In the genomic region with DNA sequence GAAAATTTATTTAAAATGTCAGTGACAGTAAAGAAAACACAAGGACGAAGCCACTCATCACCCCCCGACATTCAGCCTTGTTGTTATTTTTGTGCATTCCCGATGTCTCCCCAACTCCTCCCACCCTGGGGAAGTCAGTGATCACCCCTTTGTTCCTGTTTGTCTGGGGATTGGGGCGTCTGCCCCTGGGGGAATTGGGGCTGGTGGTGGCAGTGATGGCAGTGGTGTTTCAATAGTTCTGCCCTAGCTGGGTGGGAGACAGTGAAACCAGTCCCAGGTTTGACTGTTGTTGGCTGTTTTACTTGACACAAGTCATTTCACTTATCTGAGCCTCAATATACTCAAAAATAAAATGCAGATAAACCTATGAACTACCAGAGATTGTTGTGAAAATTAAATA, we compare ENCODE assay signal across 12 cellular contexts. TPM values are rescaled to one million over a fixed set of nuclear protein-coding genes. Genes with fewer than 3 reads are reported as not detected.
DNase-seq lines count a peak whose midpoint lies in the region; ATAC-seq and TF ChIP-seq lines count a peak whose summit lies in the region.
"Had no signal": no experiment of that assay in that cellular context is flagged by ENCODE, and none has a peak within 500 bp of the region (broad histone marks: within the 10 kb centered on the region; RNA-seq: fewer than 3 reads in every experiment).

No MANE protein-coding gene starts in this region.

- intact Hi-C loops in activated CD4-positive, alpha-beta T cell treated with anti-CD3 and anti-CD28 coated beads for 36 hours (cut with DNase I, micrococcal nuclease) = no loop called here
- intact Hi-C loops in stomach (cut with DNase I; ENCODE audit: low total_unique reads) = no loop called here

- peaks cover 37% of the 10 kb centered on the region for H3K4me1 ChIP-seq in RWPE2 (ENCODE audit: insufficient read depth, poor library complexity, severe bottlenecking)
- peaks cover 2 to 31% of the 10 kb centered on the region in 2 donors for H3K4me1 ChIP-seq in esophagus (ENCODE audit: control insufficient read depth in 2 of 2, insufficient read depth in 2 of 2, low read length in 1 of 2)
- peaks cover 37 to 85% (median 53%) of the 10 kb centered on the region in 4 donors for H3K4me1 ChIP-seq in stomach

- CTCF ChIA-PET in activated CD4-positive, alpha-beta T cell treated with anti-CD3 and anti-CD28 coated beads for 36 hours (lab: Charles Lee) = no interaction called here

- WGBS in esophagus, 2 donors = 79 to 82% methylated on average over 4 of the region's 4 CpGs
- 74 to 91% (median 76%) methylated on average over 4 of the region's 4 CpGs for WGBS in stomach, 5 donors

- no peaks in the 10 kb centered on the region for H3K27me3 Mint-ChIP-seq in activated CD4-positive, alpha-beta T cell treated with anti-CD3 and anti-CD28 coated beads for 36 hours
- H3K27me3 Mint-ChIP-seq in type B pancreatic cell = no peaks in the 10 kb centered on the region

- H3K36me3 ChIP-seq in RWPE2 (ENCODE audit: low read depth) (peaks cover 5% of the 10 kb centered on the region; the same call in 1 of the 2 replicates), esophagus (ENCODE audit: control insufficient read depth in 2 of 2, insufficient read depth in 2 of 2, low read length in 1 of 2) (no peaks in the 10 kb centered on the region), stomach (peaks cover 6 to 17% (median 16%) of the 10 kb centered on the region in 4 donors)

- TF ChIP-seq CTCF in RWPE2 (IDR thresholded peaks at IDR 0.05; ENCODE audit: poor library complexity, severe bottlenecking) (no peak), stomach (IDR thresholded peaks at IDR 0.05) (no peak), type B pancreatic cell (conservative IDR thresholded peaks at IDR 0.05) (no peak)

- no peaks in the 10 kb centered on the region for H3K27me3 ChIP-seq in RWPE2 (ENCODE audit: insufficient read depth, poor library complexity, severe bottlenecking)
- H3K27me3 ChIP-seq in esophagus (ENCODE audit: control insufficient read depth in 1 of 2, insufficient read depth in 2 of 2, low read length in 2 of 2) = no peaks in the 10 kb centered on the region
- H3K27me3 ChIP-seq in stomach = no peaks in the 10 kb centered on the region
- H3K27me3 ChIP-seq: esophagus muscularis mucosa had no signal

- peaks cover 8% of the 10 kb centered on the region for H3K36me3 Mint-ChIP-seq in activated CD4-positive, alpha-beta T cell treated with anti-CD3 and anti-CD28 coated beads for 36 hours (ENCODE audit: low read depth)
- no peaks in the 10 kb centered on the region for H3K36me3 Mint-ChIP-seq in type B pancreatic cell

- H3K4me3 ChIP-seq in RWPE2 (ENCODE audit: severe bottlenecking) (no peak overlapping the region), esophagus (ENCODE audit: low read depth in 1 of 2, low read length in 2 of 2) (no peak overlapping the region), stomach (no peak overlapping the region)
- H3K4me3 ChIP-seq: esophagus muscularis mucosa had no signal

- no peak for ATAC-seq in activated CD4-positive, alpha-beta T cell treated with anti-CD3 and anti-CD28 coated beads for 36 hours
- no peak for ATAC-seq in RWPE2 (ENCODE audit: low read depth)

- H3K9me3 Mint-ChIP-seq in activated CD4-positive, alpha-beta T cell treated with anti-CD3 and anti-CD28 coated beads for 36 hours (ENCODE audit: low read depth) = no peaks in the 10 kb centered on the region
- no peaks in the 10 kb centered on the region for H3K9me3 Mint-ChIP-seq in type B pancreatic cell
- H3K9me3 Mint-ChIP-seq: nephron had no signal

- no peak for TF ChIP-seq EP300 in stomach (IDR thresholded peaks at IDR 0.05)

- POLR2A ChIA-PET in activated CD4-positive, alpha-beta T cell treated with anti-CD3 and anti-CD28 coated beads for 36 hours (lab: Charles Lee) = no interaction called here

- peak overlapping the region; percentile 94 for H3K27ac Mint-ChIP-seq in activated CD4-positive, alpha-beta T cell treated with anti-CD3 and anti-CD28 coated beads for 36 hours
- H3K27ac Mint-ChIP-seq in type B pancreatic cell = no peak overlapping the region
- H3K27ac Mint-ChIP-seq: nephron had no signal

- H3K9me3 ChIP-seq in RWPE2 (ENCODE audit: severe bottlenecking) = no peaks in the 10 kb centered on the region
- H3K9me3 ChIP-seq in esophagus (ENCODE audit: control insufficient read depth in 2 of 2, insufficient read depth in 1 of 2, low read depth in 1 of 2, low read length in 1 of 2) = no peaks in the 10 kb centered on the region
- H3K9me3 ChIP-seq in stomach = no peaks in the 10 kb centered on the region
- H3K9me3 ChIP-seq: esophagus muscularis mucosa had no signal

- no peak for TF ChIP-seq POLR2A in stomach (IDR thresholded peaks at IDR 0.05)

- DNase-seq in activated CD4-positive, alpha-beta T cell treated with anti-CD3 and anti-CD28 coated beads for 36 hours = no peak
- DNase-seq in activated CD4-positive, alpha-beta T cell treated with anti-CD3 and anti-CD28 coated beads for 1 hour = no peak
- DNase-seq in RWPE2 (ENCODE audit: low spot score) (no peak), stomach (no peak), type B pancreatic cell (ENCODE audit: extremely low spot score, unreplicated experiment) (no peak), hypothalamus (lab: John Stamatoyannopoulos, UW) (no peak)
- no peak for DNase-seq in activated effector memory CD4-positive, alpha-beta T cell treated with Interleukin-2 at 50 U/mL for 16 hours
- DNase-seq: NCI-H1092 treated with DMSO at 0.1 percent for 48 hours, NCI-H526 treated with DMSO at 0.1 percent for 48 hours had no signal

- H3K4me1 Mint-ChIP-seq in activated CD4-positive, alpha-beta T cell treated with anti-CD3 and anti-CD28 coated beads for 36 hours = peaks cover 69% of the 10 kb centered on the region
- peaks cover 11% of the 10 kb centered on the region for H3K4me1 Mint-ChIP-seq in type B pancreatic cell (ENCODE audit: unreplicated experiment)

- H3K27ac ChIP-seq in RWPE2 (ENCODE audit: poor library complexity, severe bottlenecking) (peak overlapping the region; percentile 65), esophagus (ENCODE audit: low read depth in 2 of 2, low read length in 1 of 2) (peak overlapping the region; percentile 80 to 81), stomach (peak overlapping the region in 4 of 5 donors; percentile 62 to 84 (median 74))

- no peak overlapping the region for H3K4me3 Mint-ChIP-seq in activated CD4-positive, alpha-beta T cell treated with anti-CD3 and anti-CD28 coated beads for 36 hours
- no peak overlapping the region for H3K4me3 Mint-ChIP-seq in type B pancreatic cell
- H3K4me3 Mint-ChIP-seq: nephron had no signal

RNA-seq across cellular contexts. Expression of gene IRAK2, which starts 33.5 kb away (rescaled TPM):
- 1 to 10 TPM; 3.9 to 4.0 TPM for total RNA-seq in activated CD4-positive, alpha-beta T cell treated with anti-CD3 and anti-CD28 coated beads for 36 hours
- 1 to 10 TPM; 6.1 to 7.1 TPM for polyA plus RNA-seq in esophagus
- 1 to 10 TPM in 3 of 5 donors, under 1 TPM in 1, not detected in 1; 0.45 to 6.2 (median 1.9) TPM for total RNA-seq in stomach
- 1 to 10 TPM; 1.5 to 3.8 (median 3.2) TPM for polyA plus RNA-seq in stomach
- 1.4 and 2.5 TPM in 2 replicates for total RNA-seq in type B pancreatic cell (ENCODE audit: low replicate concordance)

RNA-seq across cellular contexts. Expression of gene TATDN2, which starts 50.0 kb away (rescaled TPM):
- 10 to 100 TPM; 40.0 to 40.2 TPM for total RNA-seq in activated CD4-positive, alpha-beta T cell treated with anti-CD3 and anti-CD28 coated beads for 36 hours
- 10 to 100 TPM; 10.9 to 15.0 TPM for polyA plus RNA-seq in esophagus
- total RNA-seq in stomach = 10 to 100 TPM; 15.2 to 37.5 (median 24.6) TPM
- 10 to 100 TPM; 10.4 to 17.1 (median 14.4) TPM for polyA plus RNA-seq in stomach
- total RNA-seq in type B pancreatic cell (ENCODE audit: low replicate concordance) = 31.3 and 34.6 TPM in 2 replicates

RNA-seq across cellular contexts. Expression of gene VHL, which starts 56.6 kb away (rescaled TPM):
- total RNA-seq in activated CD4-positive, alpha-beta T cell treated with anti-CD3 and anti-CD28 coated beads for 36 hours = 10 to 100 TPM; 49.8 to 52.4 TPM
- polyA plus RNA-seq in esophagus = 10 to 100 TPM; 16.3 to 29.0 TPM
- 10 to 100 TPM; 30.8 to 66.8 (median 36.2) TPM for total RNA-seq in stomach
- polyA plus RNA-seq in stomach = 10 to 100 TPM; 19.4 to 23.0 (median 20.0) TPM
- total RNA-seq in type B pancreatic cell (ENCODE audit: low replicate concordance) = 58.6 and 73.4 TPM in 2 replicates
